8 cellular contexts compared by ENCODE assay signal in the genomic region with DNA sequence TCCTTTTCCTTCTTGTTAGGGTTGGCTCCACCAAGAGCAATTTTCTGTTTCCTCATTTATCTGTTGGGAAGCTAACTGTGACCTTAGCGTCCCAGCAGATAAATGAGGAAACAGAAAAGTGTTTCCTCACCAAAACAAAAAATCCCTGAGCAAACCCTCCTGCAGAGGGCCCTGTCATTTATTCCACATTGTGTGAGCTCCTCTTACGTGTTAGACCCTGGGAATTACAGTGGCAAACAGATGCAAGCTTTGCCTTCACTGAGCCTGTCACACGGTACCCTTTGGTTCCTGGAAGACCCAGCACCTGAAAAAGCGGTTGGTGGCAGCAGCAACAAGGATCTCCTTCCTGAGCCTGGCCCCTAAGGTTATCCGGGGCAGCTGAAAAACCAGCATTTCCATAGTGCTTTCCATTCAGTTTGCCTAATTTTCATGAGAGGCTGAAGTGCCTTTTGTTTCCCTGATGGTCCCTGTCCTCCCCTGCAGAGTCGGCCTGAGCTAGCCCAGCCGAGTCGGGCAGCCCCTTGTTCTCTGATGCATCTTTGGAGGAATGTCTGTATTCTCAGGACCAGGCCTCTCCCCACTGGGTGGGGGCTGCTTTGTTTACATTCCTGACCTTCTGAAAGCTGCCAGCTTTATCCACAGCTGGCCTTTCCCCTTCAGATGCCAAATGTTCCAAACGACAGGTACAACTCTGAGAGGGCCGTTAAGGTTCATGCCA. TPM values are rescaled to one million over a fixed set of nuclear protein-coding genes. Genes with fewer than 3 reads are reported as not detected.
DNase-seq lines count a peak whose midpoint lies in the region; ATAC-seq, FAIRE-seq and TF ChIP-seq lines count a peak whose summit lies in the region.

No MANE protein-coding gene starts in this region.

- no peak for FAIRE-seq in frontal cortex (lab: Jason Lieb, UNC)

- peaks cover 62% of the 10 kb centered on the region for H3K4me1 ChIP-seq in mucosa of descending colon (ENCODE audit: low read depth)

- intact Hi-C loops in mucosa of descending colon (cut with DNase I, micrococcal nuclease) = no loop called here

- H3K36me3 ChIP-seq in mucosa of descending colon (ENCODE audit: low read depth) = no peaks in the 10 kb centered on the region

- peak; percentile 0 for ATAC-seq in mucosa of descending colon
- no peak for ATAC-seq in GM19035 (IDR thresholded peaks at IDR 0.05; ENCODE audit: unreplicated experiment)
- no peak for ATAC-seq in activated CD4-positive, CD25-positive, alpha-beta regulatory T cell treated with anti-CD3 and anti-CD28 coated beads, Interleukin-2, amount 50 U/mL, for 24 hours

- no peak overlapping the region for H3K4me3 ChIP-seq in cardiac fibroblast (replicated peaks in 1 of 2; ENCODE audit: low read depth in 2 of 2, low read length in 2 of 2)
- no peak overlapping the region for H3K4me3 ChIP-seq in mucosa of descending colon

- TF ChIP-seq CTCF in cardiac fibroblast (IDR thresholded peaks at IDR 0.05; ENCODE audit: low read depth, low read length) (peak; percentile 11), mucosa of descending colon (IDR thresholded peaks at IDR 0.05) (no peak)

- H3K9me3 ChIP-seq in mucosa of descending colon = no peaks in the 10 kb centered on the region

- peak; percentile 82 for DNase-seq in CD1c-positive myeloid dendritic cell (ENCODE audit: extremely low spot score)
- peak; percentile 75 for DNase-seq in NCI-H1092 treated with DMSO at 0.1 percent for 48 hours (lab: John Stamatoyannopoulos, UW)
- DNase-seq in cardiac fibroblast (ENCODE audit: low read depth in 2 of 2) = peak; percentile 18 to 53
- DNase-seq in mucosa of descending colon = peak in 1 of 3 donors; percentile 24
- DNase-seq in dedifferentiated amniotic fluid mesenchymal stem cell (ENCODE audit: extremely low spot score) = no peak
- DNase-seq in frontal cortex (ENCODE audit: low spot score in 2 of 2) = no peak

RNA-seq across cellular contexts. Expression of a gene that starts 34.7 kb away (rescaled TPM):
- 10 to 100 TPM; 29.6 to 33.8 (median 32.8) TPM for total RNA-seq in mucosa of descending colon
- total RNA-seq in frontal cortex = 12.6 TPM

Comparison
In these comparisons a context has a peak if more than half of its experiments do, and no peak if none do; other contexts are left out.
1. DNase-seq: peak in CD1c-positive myeloid dendritic cell (single experiment), NCI-H1092 treated with DMSO at 0.1 percent for 48 hours (single experiment) and cardiac fibroblast (2 of 2); none in dedifferentiated amniotic fluid mesenchymal stem cell (single experiment) and frontal cortex (0 of 2).